In the genomic region with DNA sequence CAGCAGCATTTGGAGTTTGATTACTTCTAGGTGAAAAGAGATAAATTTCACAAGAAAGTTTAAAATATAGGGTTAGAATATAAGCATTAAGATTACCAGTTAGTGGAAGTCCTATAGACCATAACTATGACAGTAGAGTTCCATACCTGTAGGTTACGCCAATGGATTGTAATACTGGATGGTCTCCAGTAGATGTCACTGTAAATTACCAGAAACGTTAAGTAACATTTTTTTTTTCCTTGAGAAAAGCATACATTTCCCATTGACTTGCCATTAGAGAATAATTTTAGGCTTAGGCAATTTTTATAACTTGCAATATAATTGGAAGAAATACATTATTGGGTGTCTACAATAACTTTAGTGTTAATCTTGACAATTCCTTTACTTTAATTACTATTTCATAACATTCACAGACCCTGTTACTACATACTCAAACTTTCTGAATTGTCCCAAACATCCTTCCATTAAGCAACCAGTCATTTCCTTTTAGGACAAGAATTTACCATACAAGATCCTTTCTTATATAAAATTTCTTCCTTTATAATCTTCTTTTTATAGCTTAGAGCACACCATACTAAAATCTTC, we compare ENCODE assay signal across 1 cellular context.
TF ChIP-seq lines count a peak whose summit lies in the region.

No MANE protein-coding gene starts in this region.

TF ChIP-seq in neural cell, 6 proteins besides CTCF, POLR2A, EP300 and RAD21:
- TF ChIP-seq REST (IDR thresholded peaks at IDR 0.05; ENCODE audit: borderline replicate concordance) (no peak), SMC3 (conservative IDR thresholded peaks at IDR 0.05; ENCODE audit: poor library complexity) (peak; percentile 19), POLR2AphosphoS5 (IDR thresholded peaks at IDR 0.05) (no peak)
